In genomic region chr1:204454476-204454875, GRCh38 we compare ENCODE assay signal across 20 cellular contexts. TPM values are rescaled to one million over a fixed set of nuclear protein-coding genes. Genes with fewer than 3 reads are reported as not detected.
A peak's percentile ranks its signal among the peaks of the same experiment; 100 is the strongest.
DNase-seq lines count a peak whose midpoint lies in the region; ATAC-seq and TF ChIP-seq lines count a peak whose summit lies in the region.
"Had no signal": no experiment of that assay in that cellular context is flagged by ENCODE, and none has a peak within 500 bp of the region (broad histone marks: within the 10 kb centered on the region; RNA-seq: fewer than 3 reads in every experiment).

No MANE protein-coding gene starts in this region.

- no peak for DNase-seq in activated CD4-positive, alpha-beta T cell treated with anti-CD3 and anti-CD28 coated beads, Interleukin-2, amount 10 ng/mL, durations not matched to agents 7 days and 5 days
- no peak for DNase-seq in activated CD4-positive, alpha-beta T cell treated with anti-CD3 and anti-CD28 coated beads, Interleukin-2, amount 50 U/mL, for 4 hours
- no peak for DNase-seq in neuronal stem cell (ENCODE audit: low spot score)
- no peak for DNase-seq in brain microvascular endothelial cell
- DNase-seq in esophagus muscularis mucosa (ENCODE audit: extremely low spot score): no peak
- DNase-seq: activated CD4-positive, CD25-positive, alpha-beta regulatory T cell treated with anti-CD3 and anti-CD28 coated beads, Interleukin-2, amount 50 U/mL, for 72 hours; CD8-positive, alpha-beta T cell; cortex of kidney; EL; esophagus squamous epithelium; HCEC 1CT; NCI-H1092; NCI-H774; small intestine; stimulated activated naive CD4-positive, alpha-beta T cell treated with Interleukin-2 at 50 U/mL for 16 hours; T-cell had no signal

- no peak for TF ChIP-seq EP300 in esophagus muscularis mucosa (IDR thresholded peaks at IDR 0.05)

- no peak overlapping the region for H3K14ac ChIP-seq in neuronal stem cell (ENCODE audit: low read length)

- no peaks in the 10 kb centered on the region for H3K9me3 Mint-ChIP-seq in activated CD4-positive, alpha-beta T cell treated with anti-CD3 and anti-CD28 coated beads, Interleukin-2, amount 10 ng/mL, durations not matched to agents 7 days and 5 days
- H3K9me3 Mint-ChIP-seq: CD8-positive, alpha-beta T cell; T-cell had no signal

- no peak overlapping the region for H3K4ac ChIP-seq in neuronal stem cell (ENCODE audit: low read length)

- peaks cover 36% of the 10 kb centered on the region for H3K4me1 Mint-ChIP-seq in activated CD4-positive, alpha-beta T cell treated with anti-CD3 and anti-CD28 coated beads, Interleukin-2, amount 10 ng/mL, durations not matched to agents 7 days and 5 days

- in situ Hi-C loops in brain microvascular endothelial cell (cut with HindIII; ENCODE audit: low pct_ligation_motif_present, low sequenced_read_pairs): no loop called here

- no peak overlapping the region for H3K4me3 Mint-ChIP-seq in activated CD4-positive, alpha-beta T cell treated with anti-CD3 and anti-CD28 coated beads, Interleukin-2, amount 10 ng/mL, durations not matched to agents 7 days and 5 days
- H3K4me3 Mint-ChIP-seq: CD8-positive, alpha-beta T cell; T-cell had no signal

- TF ChIP-seq CTCF in brain microvascular endothelial cell (IDR thresholded peaks at IDR 0.05; ENCODE audit: low read depth, low read length, missing control alignments) (no peak), esophagus muscularis mucosa (IDR thresholded peaks at IDR 0.05) (no peak)

- no peak overlapping the region for H2BK15ac ChIP-seq in neuronal stem cell (ENCODE audit: low read length)

- H3K79me1 ChIP-seq in neuronal stem cell (ENCODE audit: low read depth, low read length): peaks cover 2% of the 10 kb centered on the region

- peak overlapping the region; percentile 25 for H2BK5ac ChIP-seq in neuronal stem cell (ENCODE audit: low read length)

- H3K27ac Mint-ChIP-seq in activated CD4-positive, alpha-beta T cell treated with anti-CD3 and anti-CD28 coated beads, Interleukin-2, amount 10 ng/mL, durations not matched to agents 7 days and 5 days: peak overlapping the region; percentile 71
- H3K27ac Mint-ChIP-seq: CD8-positive, alpha-beta T cell had no signal

- no peak overlapping the region for H4K8ac ChIP-seq in neuronal stem cell (ENCODE audit: low read depth, low read length)

- H3K4me1 ChIP-seq in HUES6 (ENCODE audit: control insufficient read depth, insufficient read depth, low read length) (peaks cover 57% of the 10 kb centered on the region), ectodermal cell (ENCODE audit: control insufficient read depth, insufficient read depth, low read length) (peaks cover 55% of the 10 kb centered on the region), neuronal stem cell (ENCODE audit: control insufficient read depth in 2 of 2, insufficient read depth in 1 of 2, low read depth in 1 of 2, low read length in 2 of 2) (peaks cover 37 to 45% of the 10 kb centered on the region in 2 donors), esophagus muscularis mucosa (peaks cover 15 to 36% (median 19%) of the 10 kb centered on the region in 4 donors)
- H3K4me1 ChIP-seq: parathyroid adenoma had no signal

- no peak overlapping the region for H3K23ac ChIP-seq in neuronal stem cell (ENCODE audit: low read depth, low read length, poor library complexity)

- peak overlapping the region; percentile 31 for H2AFZ ChIP-seq in neuronal stem cell (ENCODE audit: low read length)
- H2AFZ ChIP-seq: parathyroid adenoma had no signal

- WGBS in ectodermal cell, 2 experiments: 37 to 58% methylated on average over 4 of the region's 4 CpGs
- WGBS in neuronal stem cell (ENCODE audit: extremely low coverage in 2 of 2, insufficient read length in 2 of 2, insufficient replicate concordance in 1 of 2), 2 donors: no CpG with 5 or more reads among the region's 4 CpGs
- 89% methylated on average over 4 of the region's 4 CpGs for WGBS in esophagus muscularis mucosa

- POLR2A ChIA-PET in activated CD4-positive, alpha-beta T cell treated with anti-CD3 and anti-CD28 coated beads, Interleukin-2, amount 10 ng/mL, durations not matched to agents 7 days and 5 days (lab: Charles Lee): interaction anchor here (0.6 kb wide), 1 partner anchor 16 kb away, joined by 3 read pairs; no protein-coding TSS in a partner anchor

- no peak for TF ChIP-seq POLR2A in esophagus muscularis mucosa (IDR thresholded peaks at IDR 0.05; ENCODE audit: low read depth)

- H3K27me3 ChIP-seq in HUES6 (ENCODE audit: control insufficient read depth, insufficient read depth, low read length) (no peaks in the 10 kb centered on the region), ectodermal cell (ENCODE audit: control insufficient read depth, insufficient read depth, low read length, poor library complexity, severe bottlenecking) (no peaks in the 10 kb centered on the region), neuronal stem cell (ENCODE audit: control insufficient read depth in 3 of 3, insufficient read depth in 3 of 3, low read depth in 1 of 3, low read length in 3 of 3) (no peaks in the 10 kb centered on the region), brain microvascular endothelial cell (replicated peaks) (peaks cover 3% of the 10 kb centered on the region), esophagus muscularis mucosa (no peaks in the 10 kb centered on the region)
- H3K27me3 ChIP-seq: esophagus squamous epithelium had no signal

- H3K27ac ChIP-seq in HUES6 (ENCODE audit: low read depth, low read length) (peak overlapping the region; percentile 51; the same call in 1 of the 2 replicates), ectodermal cell (ENCODE audit: insufficient read depth, low read depth, low read length, poor library complexity, severe bottlenecking) (peak overlapping the region; percentile 96), neuronal stem cell (replicated peaks; ENCODE audit: low read length) (peak overlapping the region; percentile 86), brain microvascular endothelial cell (no peak overlapping the region), esophagus muscularis mucosa (replicated peaks in 1 of 4) (no peak overlapping the region)
- H3K27ac ChIP-seq: parathyroid adenoma had no signal

- CTCF ChIA-PET in activated CD4-positive, alpha-beta T cell treated with anti-CD3 and anti-CD28 coated beads, Interleukin-2, amount 10 ng/mL, durations not matched to agents 7 days and 5 days (lab: Charles Lee): interaction anchor here (0.6 to 1.6 kb wide), 4 partner anchors 8 to 16 kb away, joined by 4 to 7 read pairs (median 6); no protein-coding TSS in a partner anchor

- no peak overlapping the region for H2AK5ac ChIP-seq in neuronal stem cell (ENCODE audit: low read depth, low read length)

- H3K18ac ChIP-seq in neuronal stem cell (ENCODE audit: low read length): peak overlapping the region; percentile 31

- no peaks in the 10 kb centered on the region for H3K9me3 ChIP-seq in HUES6 (ENCODE audit: control insufficient read depth, insufficient read depth, low read depth, low read length)
- H3K9me3 ChIP-seq in ectodermal cell (ENCODE audit: control insufficient read depth, low read length): no peaks in the 10 kb centered on the region
- no peaks in the 10 kb centered on the region for H3K9me3 ChIP-seq in neuronal stem cell (replicated peaks in 1 of 2; ENCODE audit: control insufficient read depth in 2 of 2, insufficient read depth in 1 of 2, low read depth in 1 of 2, low read length in 2 of 2)
- H3K9me3 ChIP-seq in esophagus muscularis mucosa: no peaks in the 10 kb centered on the region
- H3K9me3 ChIP-seq: esophagus squamous epithelium had no signal

- no peak for ATAC-seq in HG03025 (IDR thresholded peaks at IDR 0.05; ENCODE audit: low FRiP score, unreplicated experiment)
- ATAC-seq: CD8-positive, alpha-beta T cell; T-cell had no signal

- H3K27me3 Mint-ChIP-seq in activated CD4-positive, alpha-beta T cell treated with anti-CD3 and anti-CD28 coated beads, Interleukin-2, amount 10 ng/mL, durations not matched to agents 7 days and 5 days: no peaks in the 10 kb centered on the region
- H3K27me3 Mint-ChIP-seq: T-cell had no signal

- no peak overlapping the region for H3K4me2 ChIP-seq in neuronal stem cell (ENCODE audit: insufficient read depth, low read length, poor library complexity, severe bottlenecking)

- no peak overlapping the region for H2BK120ac ChIP-seq in neuronal stem cell (ENCODE audit: low read depth, low read length)

- peaks cover 31% of the 10 kb centered on the region for H3K36me3 Mint-ChIP-seq in activated CD4-positive, alpha-beta T cell treated with anti-CD3 and anti-CD28 coated beads, Interleukin-2, amount 10 ng/mL, durations not matched to agents 7 days and 5 days (ENCODE audit: low read depth)

- H4K91ac ChIP-seq in neuronal stem cell (ENCODE audit: low read depth, low read length, poor library complexity): no peak overlapping the region

- H3K36me3 ChIP-seq in HUES6 (ENCODE audit: control insufficient read depth, insufficient read depth, low read length): peaks cover 13% of the 10 kb centered on the region
- peaks cover 22% of the 10 kb centered on the region for H3K36me3 ChIP-seq in ectodermal cell (ENCODE audit: control insufficient read depth, insufficient read depth, low read length)
- peaks cover 14 to 77% of the 10 kb centered on the region in 2 donors for H3K36me3 ChIP-seq in neuronal stem cell (replicated peaks in 1 of 2; ENCODE audit: control insufficient read depth in 2 of 2, insufficient read depth in 2 of 2, low read length in 2 of 2)
- H3K36me3 ChIP-seq in brain microvascular endothelial cell (replicated peaks): no peaks in the 10 kb centered on the region
- peaks cover 19 to 96% (median 68%) of the 10 kb centered on the region in 4 donors for H3K36me3 ChIP-seq in esophagus muscularis mucosa

- H3K9ac ChIP-seq in HUES6 (ENCODE audit: low read length): no peak overlapping the region
- no peak overlapping the region for H3K9ac ChIP-seq in neuronal stem cell (ENCODE audit: low read depth, low read length, poor library complexity)
- H3K9ac ChIP-seq: parathyroid adenoma had no signal

- intact Hi-C loops in esophagus muscularis mucosa (cut with DNase I): no loop called here

- H2BK12ac ChIP-seq in neuronal stem cell (ENCODE audit: low read length): no peak overlapping the region

- H3K4me3 ChIP-seq in HUES6 (ENCODE audit: low read depth, low read length) (no peak overlapping the region), ectodermal cell (ENCODE audit: insufficient read depth, low read depth, low read length) (no peak overlapping the region), neuronal stem cell (ENCODE audit: low read length in 2 of 2) (no peak overlapping the region), brain microvascular endothelial cell (ENCODE audit: low read depth, low read length) (no peak overlapping the region), esophagus muscularis mucosa (no peak overlapping the region)
- H3K4me3 ChIP-seq: esophagus squamous epithelium had no signal

RNA-seq across cellular contexts. Expression of gene PIK3C2B, which starts 40.1 kb away (rescaled TPM):
- total RNA-seq in activated CD4-positive, alpha-beta T cell treated with anti-CD3 and anti-CD28 coated beads, Interleukin-2, amount 10 ng/mL, durations not matched to agents 7 days and 5 days: 10 to 100 TPM; 27.4 to 28.9 TPM
- polyA plus RNA-seq in ectodermal cell (2013, experiment 1 of 4): 55.0 TPM
- 49.3 TPM for polyA plus RNA-seq in ectodermal cell (2013, experiment 2 of 4)
- 39.7 TPM for polyA plus RNA-seq in ectodermal cell (2013, experiment 3 of 4)
- 49.0 TPM for polyA plus RNA-seq in ectodermal cell (2013, experiment 4 of 4)
- polyA plus RNA-seq in neuronal stem cell (2013, experiment 1 of 2): 15.3 TPM
- 16.6 TPM for polyA plus RNA-seq in neuronal stem cell (2013, experiment 2 of 2)
- 10 to 100 TPM; 10.8 to 15.8 (median 13.6) TPM for total RNA-seq in esophagus muscularis mucosa

RNA-seq across cellular contexts. Expression of gene PPP1R15B, which starts 42.9 kb away (rescaled TPM):
- total RNA-seq in activated CD4-positive, alpha-beta T cell treated with anti-CD3 and anti-CD28 coated beads, Interleukin-2, amount 10 ng/mL, durations not matched to agents 7 days and 5 days: 10 to 100 TPM; 62.5 to 70.6 TPM
- polyA plus RNA-seq in ectodermal cell (2013, experiment 1 of 4): 30.9 TPM
- 34.1 TPM for polyA plus RNA-seq in ectodermal cell (2013, experiment 2 of 4)
- 25.7 TPM for polyA plus RNA-seq in ectodermal cell (2013, experiment 3 of 4)
- 26.7 TPM for polyA plus RNA-seq in ectodermal cell (2013, experiment 4 of 4)
- polyA plus RNA-seq in neuronal stem cell (2013, experiment 1 of 2): 18.4 TPM
- 19.2 TPM for polyA plus RNA-seq in neuronal stem cell (2013, experiment 2 of 2)
- 10 to 100 TPM; 42.8 to 56.4 (median 51.4) TPM for total RNA-seq in esophagus muscularis mucosa

Comparison
In these comparisons a context has a peak if more than half of its experiments do, and no peak if none do; other contexts are left out.
1. H3K27ac ChIP-seq: peak in HUES6 (single experiment), ectodermal cell (single experiment) and neuronal stem cell (single experiment); none in brain microvascular endothelial cell (single experiment) and esophagus muscularis mucosa (0 of 4).